ENCODE assay signal across 12 cellular contexts in genomic region chr2:3179208-3179607, GRCh38.
DNase-seq lines count a peak whose midpoint lies in the region; ATAC-seq and TF ChIP-seq lines count a peak whose summit lies in the region.
"Had no signal": no experiment of that assay in that cellular context is flagged by ENCODE, and none has a peak within 500 bp of the region (broad histone marks: within the 10 kb centered on the region; RNA-seq: fewer than 3 reads in every experiment).

No MANE protein-coding gene starts in this region.

- POLR2A ChIA-PET in PC-9 (lab: Charles Lee; ENCODE audit: unreplicated experiment), result no interaction called here

- H3F3A ChIP-seq in PC-9 (ENCODE audit: insufficient read depth, low read depth), result no peaks in the 10 kb centered on the region

- intact Hi-C loops in PC-9 (cut with micrococcal nuclease; ENCODE audit: unreplicated experiment) (no loop called here), body of pancreas (cut with DNase I) (no loop called here)

- 88 to 91% methylated on average over 15 to 17 of the region's 17 CpGs for WGBS in body of pancreas, 2 donors

- TF ChIP-seq POLR2A in body of pancreas (IDR thresholded peaks at IDR 0.05), result no peak

- no peaks in the 10 kb centered on the region for H3K9me3 ChIP-seq in BE2C
- no peaks in the 10 kb centered on the region for H3K9me3 ChIP-seq in PC-9 (ENCODE audit: insufficient read depth, low read depth)
- no peaks in the 10 kb centered on the region for H3K9me3 ChIP-seq in body of pancreas
- H3K9me3 ChIP-seq: pancreas had no signal

- no TSS peak for BruUV-seq in PC-9 (replicated peaks; lab: Mats Ljungman, UMichigan)

- H4K20me1 ChIP-seq in PC-9 (ENCODE audit: insufficient read depth), result no peaks in the 10 kb centered on the region; the same call in 1 of the 2 replicates

- no peaks in the 10 kb centered on the region for H3K9me2 ChIP-seq in PC-9 (ENCODE audit: insufficient read depth)

- H3K27me3 ChIP-seq in BE2C, result no peaks in the 10 kb centered on the region
- no peaks in the 10 kb centered on the region for H3K27me3 ChIP-seq in PC-9 (ENCODE audit: insufficient read depth, low read depth)
- H3K27me3 ChIP-seq in kidney epithelial cell (ENCODE audit: control insufficient read depth, insufficient read depth, low read length), result no peaks in the 10 kb centered on the region
- no peaks in the 10 kb centered on the region for H3K27me3 ChIP-seq in body of pancreas
- H3K27me3 ChIP-seq: pancreas had no signal

- H3K4me1 ChIP-seq in BE2C (peaks cover 11% of the 10 kb centered on the region), PC-9 (replicated peaks; ENCODE audit: insufficient read depth) (no peaks in the 10 kb centered on the region), body of pancreas (no peaks in the 10 kb centered on the region)
- H3K4me1 ChIP-seq: pancreas had no signal

- H3K36me3 ChIP-seq in BE2C (no peaks in the 10 kb centered on the region; the same call in 1 of the 2 replicates), PC-9 (ENCODE audit: low read depth) (no peaks in the 10 kb centered on the region), kidney epithelial cell (ENCODE audit: control insufficient read depth, insufficient read depth, low read length) (peaks cover 1% of the 10 kb centered on the region), body of pancreas (replicated peaks in 1 of 2; ENCODE audit: insufficient read depth in 1 of 2, low read depth in 2 of 2) (no peaks in the 10 kb centered on the region)
- H3K36me3 ChIP-seq: pancreas had no signal

- H3K4me2 ChIP-seq in PC-9, result no peak overlapping the region

- H3K79me2 ChIP-seq in PC-9 (ENCODE audit: low read depth), result no peaks in the 10 kb centered on the region

- TF ChIP-seq CTCF in BE2C (IDR thresholded peaks at IDR 0.05; ENCODE audit: low read depth, low read length), result peak; percentile 56
- peak; percentile 24 for TF ChIP-seq CTCF in GM10266 (IDR thresholded peaks at IDR 0.05; ENCODE audit: control insufficient read depth, insufficient read depth, low read depth, missing control alignments)
- peak; percentile 24; the same call in 1 of the 2 replicates for TF ChIP-seq CTCF in PC-9 (conservative IDR thresholded peaks at IDR 0.05)
- peak; percentile 19 for TF ChIP-seq CTCF in kidney epithelial cell (IDR thresholded peaks at IDR 0.05; ENCODE audit: insufficient read depth, low read length, poor library complexity, severe bottlenecking)
- no peak for TF ChIP-seq CTCF in body of pancreas (IDR thresholded peaks at IDR 0.05)

- no peak overlapping the region for H3K27ac ChIP-seq in PC-9
- no peak overlapping the region for H3K27ac ChIP-seq in body of pancreas
- H3K27ac ChIP-seq: pancreas had no signal

- H3K4me3 ChIP-seq in BE2C (ENCODE audit: low read depth, low read length) (no peak overlapping the region), PC-9 (no peak overlapping the region), kidney epithelial cell (ENCODE audit: low read depth, low read length) (no peak overlapping the region), body of pancreas (no peak overlapping the region)
- H3K4me3 ChIP-seq: pancreas had no signal

- peak; percentile 44 for DNase-seq in BE2C
- no peak for DNase-seq in GM10266 (ENCODE audit: extremely low spot score)
- no peak for DNase-seq in PC-9
- no peak for DNase-seq in kidney epithelial cell (ENCODE audit: low read depth)
- no peak for DNase-seq in body of pancreas
- no peak for DNase-seq in T-helper 1 cell
- DNase-seq in amniotic stem cell (lab: John Stamatoyannopoulos, UW), result no peak
- DNase-seq: activated B cell treated with CpG ODN at 0.5 μM for 24 hours, Kasumi-1, left cardiac atrium had no signal

- CTCF ChIA-PET in PC-9 (lab: Charles Lee), result no interaction called here

- ATAC-seq in body of pancreas (no peak), GM21515 (IDR thresholded peaks at IDR 0.05; ENCODE audit: unreplicated experiment) (no peak)
- ATAC-seq: left cardiac atrium, pancreas had no signal

- no peak overlapping the region for H2AFZ ChIP-seq in PC-9

Comparison
In these comparisons a context has a peak if more than half of its experiments do, and no peak if none do; other contexts are left out.
1. CTCF ChIP-seq: peak in BE2C (single experiment), GM10266 (single experiment), PC-9 (single experiment) and kidney epithelial cell (single experiment); none in body of pancreas (0 of 7).